17 cellular contexts compared by ENCODE assay signal in the genomic region with DNA sequence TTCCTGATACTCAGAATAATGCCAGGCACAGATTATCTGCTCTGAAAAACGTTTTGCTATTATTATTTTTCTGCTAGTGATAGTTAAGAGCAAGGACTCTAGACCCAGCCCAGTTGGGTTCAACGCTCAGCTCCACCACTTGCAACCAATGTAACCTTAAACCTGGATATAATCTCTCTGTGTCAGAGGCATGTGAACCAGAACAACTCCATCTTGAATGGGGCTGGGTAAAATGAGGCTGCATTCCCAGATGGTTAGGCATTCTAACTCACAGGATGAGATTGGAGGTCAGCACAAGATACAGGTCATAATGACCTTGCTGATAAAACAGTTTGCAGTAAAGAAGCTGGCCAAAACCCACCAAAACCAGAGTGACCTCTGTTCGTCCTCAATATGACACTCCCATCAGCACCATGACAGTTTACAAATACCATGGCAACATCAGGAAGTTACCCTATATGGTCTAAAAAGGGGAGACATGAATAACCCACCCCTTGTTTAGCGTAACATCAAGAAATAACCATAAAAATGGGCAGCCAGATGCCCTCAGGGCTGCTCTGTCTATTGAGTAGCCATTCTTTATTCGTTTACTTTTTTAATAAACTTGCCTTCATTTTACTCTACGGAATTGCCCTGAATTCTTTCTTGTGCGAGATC. TPM values are rescaled to one million over a fixed set of nuclear protein-coding genes. Genes with fewer than 3 reads are reported as not detected.
A peak's percentile ranks its signal among the peaks of the same experiment; 100 is the strongest.
DNase-seq lines count a peak whose midpoint lies in the region; ATAC-seq and TF ChIP-seq lines count a peak whose summit lies in the region.
"Had no signal": no experiment of that assay in that cellular context is flagged by ENCODE, and none has a peak within 500 bp of the region (broad histone marks: within the 10 kb centered on the region; RNA-seq: fewer than 3 reads in every experiment).

No MANE protein-coding gene starts in this region.

- H3K27ac ChIP-seq in Peyer's patch, result peak overlapping the region; percentile 76 to 88 (median 80)
- peak overlapping the region in 3 of 4 donors; percentile 74 to 93 (median 85) for H3K27ac ChIP-seq in esophagus squamous epithelium
- no peak overlapping the region for H3K27ac ChIP-seq in ovary
- H3K27ac ChIP-seq: A549 had no signal

- ATAC-seq in stimulated activated naive CD8-positive, alpha-beta T cell treated with anti-CD3 and anti-CD28 coated beads, Interleukin-15, amount 100 ng/mL, for 72 hours, result no peak

- H3K4me3 ChIP-seq in Peyer's patch (no peak overlapping the region), esophagus squamous epithelium (no peak overlapping the region), ovary (no peak overlapping the region)
- H3K4me3 ChIP-seq: A549, HAP-1, right lobe of liver had no signal

- peak overlapping the region; percentile 99 for H3K27ac Mint-ChIP-seq in activated CD4-positive, alpha-beta T cell treated with anti-CD3 and anti-CD28 coated beads, Interleukin-2, amount 10 ng/mL, durations not matched to agents 7 days and 5 days
- peak overlapping the region; percentile 19 to 56 for H3K27ac Mint-ChIP-seq in stimulated activated naive CD8-positive, alpha-beta T cell treated with anti-CD3 and anti-CD28 coated beads, Interleukin-15, amount 100 ng/mL, for 72 hours

- peaks cover 13% of the 10 kb centered on the region for H3K9me3 Mint-ChIP-seq in activated CD4-positive, alpha-beta T cell treated with anti-CD3 and anti-CD28 coated beads, Interleukin-2, amount 10 ng/mL, durations not matched to agents 7 days and 5 days
- H3K9me3 Mint-ChIP-seq in stimulated activated naive CD8-positive, alpha-beta T cell treated with anti-CD3 and anti-CD28 coated beads, Interleukin-15, amount 100 ng/mL, for 72 hours, result peaks cover 6 to 8% of the 10 kb centered on the region in 2 donors

- POLR2A ChIA-PET in activated CD4-positive, alpha-beta T cell treated with anti-CD3 and anti-CD28 coated beads, Interleukin-2, amount 10 ng/mL, durations not matched to agents 7 days and 5 days (lab: Charles Lee), result no interaction called here

- TF ChIP-seq EP300 in ovary (IDR thresholded peaks at IDR 0.05), result no peak

- H3K9me3 ChIP-seq in Peyer's patch (no peaks in the 10 kb centered on the region), esophagus squamous epithelium (peaks cover 0 to 6% (median 0%) of the 10 kb centered on the region in 3 donors), ovary (no peaks in the 10 kb centered on the region)
- H3K9me3 ChIP-seq: right lobe of liver had no signal

- H3K36me3 Mint-ChIP-seq in activated CD4-positive, alpha-beta T cell treated with anti-CD3 and anti-CD28 coated beads, Interleukin-2, amount 10 ng/mL, durations not matched to agents 7 days and 5 days (ENCODE audit: low read depth), result peaks cover 13% of the 10 kb centered on the region

- intact Hi-C loops in esophagus squamous epithelium (cut with DNase I) (no loop called here), ovary (cut with DNase I) (no loop called here)

- DNase-seq in activated CD4-positive, alpha-beta T cell treated with anti-CD3 and anti-CD28 coated beads, Interleukin-2, amount 10 ng/mL, durations not matched to agents 7 days and 5 days, result no peak
- DNase-seq in activated CD4-positive, alpha-beta T cell treated with anti-CD3 and anti-CD28 coated beads, Interleukin-2, amount 50 U/mL, for 4 hours, result no peak
- DNase-seq in Peyer's patch (no peak), esophagus squamous epithelium (lab: John Stamatoyannopoulos, UW) (no peak), ovary (no peak), NCI-H1417 (lab: John Stamatoyannopoulos, UW) (no peak), midbrain (lab: John Stamatoyannopoulos, UW) (no peak)
- no peak for DNase-seq in stimulated activated naive CD8-positive, alpha-beta T cell treated with anti-CD3 and anti-CD28 coated beads, Interleukin-15, amount 100 ng/mL, for 72 hours
- DNase-seq: glutamatergic neuron; NCI-H2081; stimulated activated CD4-positive, alpha-beta T cell treated with anti-CD3 and anti-CD28 coated beads, Interleukin-4, amount 100 ng/mL, for 24 hours had no signal

- H3K4me1 ChIP-seq in Peyer's patch (peaks cover 3 to 32% (median 23%) of the 10 kb centered on the region in 4 donors), esophagus squamous epithelium (peaks cover 14 to 46% (median 20%) of the 10 kb centered on the region in 3 donors), ovary (ENCODE audit: insufficient read depth) (peaks cover 8% of the 10 kb centered on the region)
- H3K4me1 ChIP-seq: right lobe of liver had no signal

- 65 to 76% methylated on average over 7 of the region's 7 CpGs for WGBS in esophagus squamous epithelium, 2 donors
- 63 to 69% (median 69%) methylated on average over 7 of the region's 7 CpGs for WGBS in ovary, 3 donors

- peaks cover 70% of the 10 kb centered on the region for H3K4me1 Mint-ChIP-seq in activated CD4-positive, alpha-beta T cell treated with anti-CD3 and anti-CD28 coated beads, Interleukin-2, amount 10 ng/mL, durations not matched to agents 7 days and 5 days
- H3K4me1 Mint-ChIP-seq in stimulated activated naive CD8-positive, alpha-beta T cell treated with anti-CD3 and anti-CD28 coated beads, Interleukin-15, amount 100 ng/mL, for 72 hours, result peaks cover 72% of the 10 kb centered on the region

- TF ChIP-seq CTCF in Peyer's patch (IDR thresholded peaks at IDR 0.05) (no peak), esophagus squamous epithelium (IDR thresholded peaks at IDR 0.05) (no peak), ovary (IDR thresholded peaks at IDR 0.05) (no peak)

- CTCF ChIA-PET in activated CD4-positive, alpha-beta T cell treated with anti-CD3 and anti-CD28 coated beads, Interleukin-2, amount 10 ng/mL, durations not matched to agents 7 days and 5 days (lab: Charles Lee), result interaction anchor here (1.1 kb wide), 2 partner anchors 8 to 74 kb away, joined by 3 read pairs; no protein-coding TSS in a partner anchor

- no peak overlapping the region for H3K4me3 Mint-ChIP-seq in activated CD4-positive, alpha-beta T cell treated with anti-CD3 and anti-CD28 coated beads, Interleukin-2, amount 10 ng/mL, durations not matched to agents 7 days and 5 days
- no peak overlapping the region for H3K4me3 Mint-ChIP-seq in stimulated activated naive CD8-positive, alpha-beta T cell treated with anti-CD3 and anti-CD28 coated beads, Interleukin-15, amount 100 ng/mL, for 72 hours

- H3K36me3 ChIP-seq in Peyer's patch, result no peaks in the 10 kb centered on the region
- no peaks in the 10 kb centered on the region for H3K36me3 ChIP-seq in esophagus squamous epithelium
- no peaks in the 10 kb centered on the region for H3K36me3 ChIP-seq in ovary
- H3K36me3 ChIP-seq: HAP-1, right lobe of liver had no signal

- TF ChIP-seq POLR2A in Peyer's patch (IDR thresholded peaks at IDR 0.05), result no peak
- no peak for TF ChIP-seq POLR2A in esophagus squamous epithelium (IDR thresholded peaks at IDR 0.05)
- no peak for TF ChIP-seq POLR2A in ovary (IDR thresholded peaks at IDR 0.05)

- no peaks in the 10 kb centered on the region for H3K27me3 Mint-ChIP-seq in activated CD4-positive, alpha-beta T cell treated with anti-CD3 and anti-CD28 coated beads, Interleukin-2, amount 10 ng/mL, durations not matched to agents 7 days and 5 days
- H3K27me3 Mint-ChIP-seq in stimulated activated naive CD8-positive, alpha-beta T cell treated with anti-CD3 and anti-CD28 coated beads, Interleukin-15, amount 100 ng/mL, for 72 hours, result no peaks in the 10 kb centered on the region

- H3K27me3 ChIP-seq in Peyer's patch (no peaks in the 10 kb centered on the region), esophagus squamous epithelium (no peaks in the 10 kb centered on the region), ovary (no peaks in the 10 kb centered on the region)
- H3K27me3 ChIP-seq: right lobe of liver had no signal

RNA-seq across cellular contexts. Expression of a gene that starts 13.6 kb away (rescaled TPM):
- not detected for total RNA-seq in activated CD4-positive, alpha-beta T cell treated with anti-CD3 and anti-CD28 coated beads, Interleukin-2, amount 10 ng/mL, durations not matched to agents 7 days and 5 days
- total RNA-seq in Peyer's patch (not detected), esophagus squamous epithelium (not detected), ovary (not detected)
- under 1 TPM in 1 of 2 donors, not detected in 1; 0.06 TPM for polyA plus RNA-seq in ovary
- total RNA-seq: cardiac septum, kidney epithelial cell, mucosa of gallbladder, right lobe of liver had no signal
- polyA plus RNA-seq: A549 had no signal

RNA-seq across cellular contexts. Expression of a gene that starts 33.9 kb away (rescaled TPM):
- total RNA-seq in activated CD4-positive, alpha-beta T cell treated with anti-CD3 and anti-CD28 coated beads, Interleukin-2, amount 10 ng/mL, durations not matched to agents 7 days and 5 days, result 1 to 10 TPM; 3.5 to 3.6 TPM
- 100 to 1,000 TPM in 3 of 4 donors, 10 to 100 TPM in 1; 28.9 to 214 (median 188) TPM for total RNA-seq in Peyer's patch
- 100 to 1,000 TPM in 1 of 4 donors, 10 to 100 TPM in 3; 36.0 to 113 (median 79.4) TPM for total RNA-seq in esophagus squamous epithelium
- 10 to 100 TPM in 4 of 7 donors, 1 to 10 TPM in 3; 7.2 to 69.8 (median 12.9) TPM for total RNA-seq in ovary
- polyA plus RNA-seq in ovary, result 10 to 100 TPM in 1 of 2 donors, 1 to 10 TPM in 1; 3.3 to 13.4 TPM

RNA-seq across cellular contexts. Expression of a gene that starts 53.9 kb away (rescaled TPM):
- 100 to 1,000 TPM; 150 to 162 TPM for total RNA-seq in activated CD4-positive, alpha-beta T cell treated with anti-CD3 and anti-CD28 coated beads, Interleukin-2, amount 10 ng/mL, durations not matched to agents 7 days and 5 days
- total RNA-seq in Peyer's patch, result 100 to 1,000 TPM; 112 to 201 (median 142) TPM
- 10 to 100 TPM; 56.1 to 79.7 (median 59.0) TPM for total RNA-seq in esophagus squamous epithelium
- total RNA-seq in ovary, result 100 to 1,000 TPM; 105 to 218 (median 159) TPM
- 100 to 1,000 TPM; 130 to 169 TPM for polyA plus RNA-seq in ovary

Comparison
In these comparisons a context has a peak if more than half of its experiments do, and no peak if none do; other contexts are left out.
1. H3K27ac ChIP-seq: peak in Peyer's patch (4 of 4) and esophagus squamous epithelium (3 of 4); none in ovary (0 of 2).